Comparison of ENCODE assay signal across 12 cellular contexts in the genomic region with DNA sequence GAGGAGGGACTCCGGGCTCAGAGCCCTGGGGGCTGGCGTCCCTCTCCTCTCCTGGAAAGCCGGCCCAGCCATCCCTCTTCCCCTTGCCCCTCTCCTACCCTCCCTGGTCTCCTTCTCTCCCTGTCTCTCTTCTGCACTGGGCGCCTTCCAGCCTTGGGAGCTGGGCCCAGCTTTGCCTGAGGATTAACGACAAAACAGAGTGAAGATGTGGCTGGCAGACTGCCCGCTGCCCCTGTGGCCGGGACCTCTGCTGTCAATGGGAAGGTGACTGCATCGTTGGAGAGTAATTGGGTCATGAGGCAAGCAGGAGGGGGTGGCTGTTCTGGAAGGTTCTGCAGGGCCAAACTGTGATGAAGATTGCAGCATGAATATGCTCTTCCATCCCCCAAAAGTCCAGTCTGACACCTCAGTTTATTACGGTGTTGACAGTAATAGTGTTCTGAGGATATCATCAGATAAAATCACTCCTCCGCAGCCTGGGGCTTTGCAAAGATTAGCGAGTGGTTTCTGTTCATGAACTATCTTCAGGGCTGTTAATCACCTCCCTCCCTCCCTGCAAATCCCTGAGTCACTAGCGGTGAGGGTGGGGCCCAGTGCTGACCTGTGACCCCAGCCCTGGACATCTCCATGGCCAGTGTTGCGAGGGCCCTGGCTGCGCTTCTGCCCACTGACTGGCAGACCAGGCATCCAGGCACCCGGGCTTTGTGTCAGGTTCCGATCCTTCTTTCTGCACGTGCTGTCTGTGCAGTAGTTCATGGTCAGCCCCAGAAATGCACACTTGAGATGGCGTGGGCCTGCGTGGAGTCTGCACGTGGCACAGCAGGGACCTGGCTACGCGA. TPM values are rescaled to one million over a fixed set of nuclear protein-coding genes. Genes with fewer than 3 reads are reported as not detected.
A peak's percentile ranks its signal among the peaks of the same experiment; 100 is the strongest.
DNase-seq lines count a peak whose midpoint lies in the region; ATAC-seq and TF ChIP-seq lines count a peak whose summit lies in the region.
"Had no signal": no experiment of that assay in that cellular context is flagged by ENCODE, and none has a peak within 500 bp of the region (broad histone marks: within the 10 kb centered on the region; RNA-seq: fewer than 3 reads in every experiment).

No MANE protein-coding gene starts in this region.

- no peak for ATAC-seq in WTC11
- no peak for ATAC-seq in upper lobe of right lung
- no peak for ATAC-seq in GM18505 (IDR thresholded peaks at IDR 0.05; ENCODE audit: unreplicated experiment)
- ATAC-seq: T-helper 17 cell had no signal

- no peaks in the 10 kb centered on the region for H3K4me1 Mint-ChIP-seq in MCF 10A (ENCODE audit: insufficient read depth, unreplicated experiment)
- peaks cover 17% of the 10 kb centered on the region for H3K4me1 Mint-ChIP-seq in WTC11

- H3K4me3 Mint-ChIP-seq in MCF 10A (ENCODE audit: unreplicated experiment), result no peak overlapping the region
- no peak overlapping the region for H3K4me3 Mint-ChIP-seq in WTC11
- H3K4me3 Mint-ChIP-seq: T-helper 17 cell had no signal

- no peak overlapping the region for H3K4me3 ChIP-seq in breast epithelium
- no peak overlapping the region for H3K4me3 ChIP-seq in liver (ENCODE audit: low read depth in 1 of 3, low read length in 3 of 3)
- H3K4me3 ChIP-seq in upper lobe of right lung, result no peak overlapping the region

- H3K36me3 ChIP-seq in breast epithelium (no peaks in the 10 kb centered on the region), liver (ENCODE audit: control insufficient read depth in 4 of 4, insufficient read depth in 3 of 4, low read depth in 1 of 4, low read length in 3 of 4) (peaks cover 0 to 2% (median 0%) of the 10 kb centered on the region in 4 donors), upper lobe of right lung (no peaks in the 10 kb centered on the region)

- H3K9ac ChIP-seq in liver (ENCODE audit: low read depth in 1 of 2, low read length in 2 of 2), result peak overlapping the region in 1 of 2 donors; percentile 7

- no peak for DNase-seq in breast epithelium (ENCODE audit: low spot score in 2 of 2)
- no peak for DNase-seq in MCF 10A (ENCODE audit: unreplicated experiment)
- peak; percentile 7 for DNase-seq in WTC11 (ENCODE audit: low spot score)
- peak; percentile 59 for DNase-seq in upper lobe of right lung
- no peak for DNase-seq in NCI-H2171 treated with DMSO at 0.1 percent for 48 hours (lab: John Stamatoyannopoulos, UW)
- DNase-seq in HT-29 (ENCODE audit: low spot score), result no peak
- DNase-seq: glutamatergic neuron, midbrain, NCI-H526 treated with DMSO at 0.1 percent for 48 hours, T-helper 17 cell had no signal

- WGBS in liver, result 81% methylated on average over 22 of the region's 22 CpGs

- TF ChIP-seq POLR2A in breast epithelium (IDR thresholded peaks at IDR 0.05), result no peak
- no peak for TF ChIP-seq POLR2A in GM18505 (IDR thresholded peaks at IDR 0.05; ENCODE audit: borderline replicate concordance, extremely low read depth, insufficient read depth, insufficient read length)

- intact Hi-C loops in breast epithelium (cut with DNase I; ENCODE audit: low total_unique reads) (no loop called here), MCF 10A (cut with micrococcal nuclease) (no loop called here), upper lobe of right lung (cut with DNase I) (no loop called here)

- TF ChIP-seq CTCF in breast epithelium (IDR thresholded peaks at IDR 0.05) (no peak), MCF 10A (IDR thresholded peaks at IDR 0.05; ENCODE audit: unreplicated experiment) (no peak), WTC11 (IDR thresholded peaks at IDR 0.05) (no peak), liver (IDR thresholded peaks at IDR 0.05; ENCODE audit: low read depth, low read length, missing input control) (no peak), upper lobe of right lung (IDR thresholded peaks at IDR 0.05) (no peak)

- H3K9me3 Mint-ChIP-seq in MCF 10A (ENCODE audit: unreplicated experiment), result no peaks in the 10 kb centered on the region
- peaks cover 14% of the 10 kb centered on the region for H3K9me3 Mint-ChIP-seq in WTC11

- H3K36me3 Mint-ChIP-seq in MCF 10A (ENCODE audit: insufficient read depth, unreplicated experiment) (peaks cover 13% of the 10 kb centered on the region), WTC11 (peaks cover 20% of the 10 kb centered on the region)

- CTCF ChIA-PET in MCF 10A (lab: Yijun Ruan, JAX), result interaction anchor here (0.9 kb wide), 1 partner anchor 60 kb away, joined by 3 read pairs; no protein-coding TSS in a partner anchor
- CTCF ChIA-PET in WTC11 (lab: Charles Lee), result no interaction called here

- no peak overlapping the region for H3K27ac Mint-ChIP-seq in MCF 10A (ENCODE audit: low read depth, unreplicated experiment)
- peak overlapping the region; percentile 27 for H3K27ac Mint-ChIP-seq in WTC11

- POLR2A ChIA-PET in MCF 10A (lab: Yijun Ruan, JAX) (no interaction called here), WTC11 (lab: Charles Lee) (no interaction called here)

- H3K9me3 ChIP-seq in breast epithelium, result no peaks in the 10 kb centered on the region
- no peaks in the 10 kb centered on the region for H3K9me3 ChIP-seq in liver (ENCODE audit: control insufficient read depth in 4 of 4, low read length in 3 of 4)
- no peaks in the 10 kb centered on the region for H3K9me3 ChIP-seq in upper lobe of right lung

- no TSS peak for BruUV-seq in MCF 10A (replicated peaks; lab: Mats Ljungman, UMichigan)

- H3K27ac ChIP-seq in breast epithelium (peak overlapping the region; percentile 82 to 92), liver (ENCODE audit: low read depth in 1 of 2, low read length in 2 of 2) (peak overlapping the region; percentile 48 to 77), upper lobe of right lung (no peak overlapping the region)

- H3K27me3 ChIP-seq in breast epithelium (no peaks in the 10 kb centered on the region), liver (ENCODE audit: control insufficient read depth in 4 of 4, insufficient read depth in 4 of 4, low read length in 3 of 4) (no peaks in the 10 kb centered on the region), upper lobe of right lung (no peaks in the 10 kb centered on the region)

- peaks cover 6 to 20% of the 10 kb centered on the region in 2 donors for H3K4me1 ChIP-seq in breast epithelium
- peaks cover 3 to 18% (median 10%) of the 10 kb centered on the region in 4 donors for H3K4me1 ChIP-seq in liver (ENCODE audit: control insufficient read depth in 4 of 4, insufficient read depth in 4 of 4, low read length in 3 of 4)
- no peaks in the 10 kb centered on the region for H3K4me1 ChIP-seq in upper lobe of right lung

- no peak for TF ChIP-seq RAD21 in liver (IDR thresholded peaks at IDR 0.05)

- H3K27me3 Mint-ChIP-seq in MCF 10A (ENCODE audit: insufficient read depth, unreplicated experiment) (no peaks in the 10 kb centered on the region), WTC11 (ENCODE audit: low read depth) (no peaks in the 10 kb centered on the region; the same call in 1 of the 2 replicates)
- H3K27me3 Mint-ChIP-seq: T-helper 17 cell had no signal

TF ChIP-seq in WTC11, 78 proteins besides CTCF, POLR2A, EP300 and RAD21 (continues in another document):
- TF ChIP-seq, protein P1, sequence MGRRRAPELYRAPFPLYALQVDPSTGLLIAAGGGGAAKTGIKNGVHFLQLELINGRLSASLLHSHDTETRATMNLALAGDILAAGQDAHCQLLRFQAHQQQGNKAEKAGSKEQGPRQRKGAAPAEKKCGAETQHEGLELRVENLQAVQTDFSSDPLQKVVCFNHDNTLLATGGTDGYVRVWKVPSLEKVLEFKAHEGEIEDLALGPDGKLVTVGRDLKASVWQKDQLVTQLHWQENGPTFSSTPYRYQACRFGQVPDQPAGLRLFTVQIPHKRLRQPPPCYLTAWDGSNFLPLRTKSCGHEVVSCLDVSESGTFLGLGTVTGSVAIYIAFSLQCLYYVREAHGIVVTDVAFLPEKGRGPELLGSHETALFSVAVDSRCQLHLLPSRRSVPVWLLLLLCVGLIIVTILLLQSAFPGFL (CRISPR knock-in tag; IDR thresholded peaks at IDR 0.05; ENCODE audit: borderline replicate concordance), result no peak

TF ChIP-seq in liver, 16 proteins besides CTCF, POLR2A, EP300 and RAD21:
- TF ChIP-seq, protein P2, sequence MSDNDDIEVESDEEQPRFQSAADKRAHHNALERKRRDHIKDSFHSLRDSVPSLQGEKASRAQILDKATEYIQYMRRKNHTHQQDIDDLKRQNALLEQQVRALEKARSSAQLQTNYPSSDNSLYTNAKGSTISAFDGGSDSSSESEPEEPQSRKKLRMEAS (IDR thresholded peaks at IDR 0.05), result no peak
- peak in 1 of 2 donors; percentile 2 for TF ChIP-seq RXRA (IDR thresholded peaks at IDR 0.05)
- no peak for TF ChIP-seq SP1 (IDR thresholded peaks at IDR 0.05)

RNA-seq across cellular contexts. Expression of a gene that starts 23.0 kb away (rescaled TPM):
- total RNA-seq in breast epithelium (under 1 TPM in 1 of 3 donors, not detected in 2; 0.15 TPM), MCF 10A (2022) (not detected in 2 replicates), WTC11 (2021) (not detected in 3 replicates), liver (under 1 TPM in 1 of 2 donors, not detected in 1; under 0.01 TPM), upper lobe of right lung (not detected)
- under 1 TPM in 1 of 2 donors, not detected in 1; 0.03 TPM for polyA plus RNA-seq in liver
- not detected in 2 replicates for total RNA-seq in HT-29 (2014; rRNA removed; shearing (Covaris generic))

RNA-seq across cellular contexts. Expression of a gene that starts 33.8 kb away (rescaled TPM):
- total RNA-seq in breast epithelium, result under 1 TPM; 0.16 to 0.88 (median 0.33) TPM
- total RNA-seq in MCF 10A (2022), result not detected in 2 replicates
- total RNA-seq in WTC11 (2021), result 0.25 to 0.52 TPM (median 0.30 TPM) in 3 replicates
- under 1 TPM; 0.25 to 0.37 TPM for total RNA-seq in liver
- polyA plus RNA-seq in liver, result under 1 TPM in 1 of 2 donors, not detected in 1; 0.20 TPM
- 1.8 TPM for total RNA-seq in upper lobe of right lung
- not detected in 2 replicates for total RNA-seq in HT-29 (2014; rRNA removed; shearing (Covaris generic))

Comparison
In these comparisons a context has a peak if more than half of its experiments do, and no peak if none do; other contexts are left out.
1. DNase-seq: peak in WTC11 (single experiment) and upper lobe of right lung (single experiment); none in breast epithelium (0 of 2), MCF 10A (single experiment), NCI-H2171 treated with DMSO at 0.1 percent for 48 hours (single experiment) and HT-29 (single experiment).